8 cellular contexts compared by ENCODE assay signal in the genomic region with DNA sequence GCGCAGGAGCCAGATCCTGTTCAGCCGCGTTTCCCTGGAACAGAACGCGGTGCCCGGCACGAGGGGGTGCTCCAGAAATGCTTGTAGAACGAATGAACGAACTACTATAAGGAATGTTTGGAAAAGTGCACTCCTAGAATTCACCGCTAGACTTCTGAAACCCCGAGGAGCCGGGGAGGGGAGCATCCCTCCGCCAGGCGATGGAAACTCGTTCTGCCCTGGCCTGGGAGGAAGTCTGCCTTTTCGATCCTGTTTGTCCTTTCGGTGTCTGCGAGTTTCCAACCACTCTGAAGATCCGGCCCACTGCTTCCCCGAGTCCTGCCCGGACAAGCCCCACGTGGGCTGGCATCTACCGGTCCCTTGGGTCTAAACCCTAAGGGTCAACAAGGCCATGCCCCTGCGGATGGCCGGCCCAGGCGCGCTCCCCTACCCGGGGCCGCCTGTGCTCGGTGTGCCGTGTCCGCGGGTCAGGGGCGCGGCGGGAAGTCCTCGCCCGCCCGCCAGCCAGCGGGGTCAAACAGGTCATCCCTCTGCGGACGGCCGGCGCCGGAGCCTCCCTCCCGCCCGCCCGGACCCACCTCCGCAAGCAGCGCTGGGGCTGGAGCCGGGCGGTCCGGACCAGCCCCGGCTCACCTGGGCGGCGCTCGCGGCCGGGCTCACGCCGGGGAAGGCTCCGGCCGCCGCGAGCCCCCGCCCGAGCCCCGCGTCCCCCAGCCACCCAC. TPM values are rescaled to one million over a fixed set of nuclear protein-coding genes. Genes with fewer than 3 reads are reported as not detected.
DNase-seq lines count a peak whose midpoint lies in the region; ATAC-seq and TF ChIP-seq lines count a peak whose summit lies in the region.

No MANE protein-coding gene starts in this region.

- H3K4me3 ChIP-seq in SK-N-MC (peak overlapping the region; percentile 79), neutrophil (ENCODE audit: low read depth in 1 of 2, low read length in 1 of 2) (peak overlapping the region; percentile 62 to 79)

- peak; percentile 49 for TF ChIP-seq CTCF in foreskin keratinocyte (conservative IDR thresholded peaks at IDR 0.05)
- TF ChIP-seq CTCF in neutrophil (IDR thresholded peaks at IDR 0.05) = no peak

- H3K4me1 ChIP-seq in foreskin keratinocyte (peaks cover 9% of the 10 kb centered on the region), neutrophil (ENCODE audit: control insufficient read depth in 1 of 2, insufficient read depth in 1 of 2, low read depth in 1 of 2, low read length in 1 of 2) (peaks cover 26 to 45% of the 10 kb centered on the region in 2 experiments)

- DNase-seq in NCI-H1105 treated with DMSO at 0.1 percent for 48 hours (lab: John Stamatoyannopoulos, UW) (peak; percentile 27), NCI-H1105 (lab: John Stamatoyannopoulos, UW) (no peak), SK-N-MC (ENCODE audit: low read depth, low spot score) (no peak), foreskin keratinocyte (peak; percentile 34 to 54), NCI-H2081 (lab: John Stamatoyannopoulos, UW) (no peak)
- no peak for DNase-seq in effector CD4-positive, alpha-beta T cell

- no peak overlapping the region for H3K9ac ChIP-seq in SK-N-MC (ENCODE audit: insufficient read length)

- H3K36me3 ChIP-seq in SK-N-MC (ENCODE audit: insufficient read depth, low read length) (no peaks in the 10 kb centered on the region), neutrophil (peaks cover 16% of the 10 kb centered on the region)

- no peaks in the 10 kb centered on the region for H3K27me3 ChIP-seq in foreskin keratinocyte
- H3K27me3 ChIP-seq in neutrophil = peaks cover 70% of the 10 kb centered on the region

- peak; percentile 42 for ATAC-seq in foreskin keratinocyte
- no peak for ATAC-seq in GM18861 (IDR thresholded peaks at IDR 0.05; ENCODE audit: unreplicated experiment)

- H3K27ac ChIP-seq in SK-N-MC (no peak overlapping the region), foreskin keratinocyte (peak overlapping the region; percentile 78), neutrophil (peak overlapping the region; percentile 94)

- H3K9me3 ChIP-seq in SK-N-MC (ENCODE audit: low read depth, low read length) (no peaks in the 10 kb centered on the region), neutrophil (no peaks in the 10 kb centered on the region)

RNA-seq across cellular contexts. Expression of gene SULF2, which starts 0.5 kb away (rescaled TPM):
- 230 and 277 TPM in 2 replicates for total RNA-seq in foreskin keratinocyte
- 153 and 180 TPM in 2 replicates for polyA plus RNA-seq in foreskin keratinocyte

Comparison
In these comparisons a context has a peak if more than half of its experiments do, and no peak if none do; other contexts are left out.
1. DNase-seq: peak in NCI-H1105 treated with DMSO at 0.1 percent for 48 hours (single experiment) and foreskin keratinocyte (2 of 2); none in NCI-H1105 (single experiment), SK-N-MC (single experiment), effector CD4-positive, alpha-beta T cell (single experiment) and NCI-H2081 (0 of 2).